In the genomic region with DNA sequence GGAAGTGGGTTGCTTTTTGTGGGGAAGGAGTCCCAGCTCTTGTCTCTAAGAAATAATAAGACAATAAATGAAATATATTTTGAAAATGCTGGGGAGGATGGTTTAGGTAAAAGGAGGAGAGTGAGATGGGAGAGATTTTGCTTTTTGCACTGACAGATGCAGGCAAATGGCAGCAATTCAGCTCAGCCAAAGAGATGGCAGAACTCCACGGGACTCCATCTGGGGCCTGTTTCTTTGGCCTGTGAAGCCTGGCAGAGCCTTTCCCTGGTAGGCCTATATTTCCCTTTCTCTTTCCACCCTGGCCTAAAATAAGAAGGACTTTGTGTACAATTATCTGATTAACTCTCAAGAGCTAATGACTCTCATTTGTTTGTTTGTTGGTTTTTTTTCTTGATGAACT, we compare ENCODE assay signal across 23 cellular contexts.
"Had no signal": no experiment of that assay in that cellular context is flagged by ENCODE, and none has a peak within 500 bp of the region (broad histone marks: within the 10 kb centered on the region; RNA-seq: fewer than 3 reads in every experiment).

No MANE protein-coding gene starts in this region.

- ATAC-seq: activated CD8-positive, alpha-beta memory T cell treated with anti-CD3 and anti-CD28 coated beads, Interleukin-2, amount 10 ng/mL, durations not matched to agents 7 days and 5 days; activated naive CD8-positive, alpha-beta T cell treated with anti-CD3 and anti-CD28 coated beads, Interleukin-2, amount 50 U/mL, for 24 hours; lower lobe of right lung; psoas muscle; right lobe of liver had no signal

- H3K27me3 Mint-ChIP-seq: activated CD4-positive, alpha-beta memory T cell treated with anti-CD3 and anti-CD28 coated beads, Interleukin-2, amount 10 ng/mL, durations not matched to agents 7 days and 5 days; activated CD8-positive, alpha-beta memory T cell treated with anti-CD3 and anti-CD28 coated beads, Interleukin-2, amount 10 ng/mL, durations not matched to agents 7 days and 5 days; activated naive CD8-positive, alpha-beta T cell treated with anti-CD3 and anti-CD28 coated beads, Interleukin-2, amount 50 U/mL, for 24 hours; stimulated activated naive CD8-positive, alpha-beta T cell treated with anti-CD3 and anti-CD28 coated beads, Interleukin-15, Interleukin-2, amounts not matched to agents 100 ng/mL and 50 ng/mL, for 24 hours had no signal

- DNase-seq: activated CD4-positive, alpha-beta memory T cell treated with anti-CD3 and anti-CD28 coated beads, Interleukin-2, amount 10 ng/mL, durations not matched to agents 7 days and 5 days; activated CD4-positive, alpha-beta T cell treated with anti-CD3 and anti-CD28 coated beads for 48 hours; activated CD4-positive, CD25-positive, alpha-beta regulatory T cell; activated CD8-positive, alpha-beta memory T cell treated with anti-CD3 and anti-CD28 coated beads, Interleukin-2, amount 10 ng/mL, durations not matched to agents 7 days and 5 days; activated naive CD4-positive, alpha-beta T cell treated with anti-CD3 and anti-CD28 coated beads for 36 hours; activated naive CD8-positive, alpha-beta T cell treated with anti-CD3 and anti-CD28 coated beads, Interleukin-2, amount 50 U/mL, for 24 hours; aorta; dermis blood vessel endothelial cell; effector memory CD4-positive, alpha-beta T cell; esophagus squamous epithelium; immature natural killer cell; lower lobe of right lung; psoas muscle; right lobe of liver; small intestine; stimulated activated CD4-positive, alpha-beta T cell treated with anti-CD3 and anti-CD28 coated beads, Interleukin-15, amount 100 ng/mL, for 24 hours; stimulated activated CD4-positive, alpha-beta T cell treated with anti-CD3 and anti-CD28 coated beads, Interleukin-2, amount 100 ng/mL, for 48 hours; T-helper 1 cell; T-helper 9 cell; transverse colon; uterus had no signal

- H3K27ac Mint-ChIP-seq: activated CD4-positive, alpha-beta memory T cell treated with anti-CD3 and anti-CD28 coated beads, Interleukin-2, amount 10 ng/mL, durations not matched to agents 7 days and 5 days; activated CD8-positive, alpha-beta memory T cell treated with anti-CD3 and anti-CD28 coated beads, Interleukin-2, amount 10 ng/mL, durations not matched to agents 7 days and 5 days; activated naive CD4-positive, alpha-beta T cell treated with anti-CD3 and anti-CD28 coated beads for 36 hours; activated naive CD8-positive, alpha-beta T cell treated with anti-CD3 and anti-CD28 coated beads, Interleukin-2, amount 50 U/mL, for 24 hours; immature natural killer cell; nephron; stimulated activated naive CD8-positive, alpha-beta T cell treated with anti-CD3 and anti-CD28 coated beads, Interleukin-15, Interleukin-2, amounts not matched to agents 100 ng/mL and 50 ng/mL, for 24 hours had no signal

- H3K36me3 Mint-ChIP-seq: activated CD8-positive, alpha-beta memory T cell treated with anti-CD3 and anti-CD28 coated beads, Interleukin-2, amount 10 ng/mL, durations not matched to agents 7 days and 5 days had no signal

- H3K9me3 Mint-ChIP-seq: nephron had no signal

- H3K4me3 Mint-ChIP-seq: activated CD4-positive, alpha-beta memory T cell treated with anti-CD3 and anti-CD28 coated beads, Interleukin-2, amount 10 ng/mL, durations not matched to agents 7 days and 5 days; activated CD8-positive, alpha-beta memory T cell treated with anti-CD3 and anti-CD28 coated beads, Interleukin-2, amount 10 ng/mL, durations not matched to agents 7 days and 5 days; activated naive CD4-positive, alpha-beta T cell treated with anti-CD3 and anti-CD28 coated beads for 36 hours; activated naive CD8-positive, alpha-beta T cell treated with anti-CD3 and anti-CD28 coated beads, Interleukin-2, amount 50 U/mL, for 24 hours; immature natural killer cell; nephron; stimulated activated naive CD8-positive, alpha-beta T cell treated with anti-CD3 and anti-CD28 coated beads, Interleukin-15, Interleukin-2, amounts not matched to agents 100 ng/mL and 50 ng/mL, for 24 hours had no signal

- H3K4me1 Mint-ChIP-seq: activated CD4-positive, alpha-beta memory T cell treated with anti-CD3 and anti-CD28 coated beads, Interleukin-2, amount 10 ng/mL, durations not matched to agents 7 days and 5 days; activated CD8-positive, alpha-beta memory T cell treated with anti-CD3 and anti-CD28 coated beads, Interleukin-2, amount 10 ng/mL, durations not matched to agents 7 days and 5 days; activated naive CD8-positive, alpha-beta T cell treated with anti-CD3 and anti-CD28 coated beads, Interleukin-2, amount 50 U/mL, for 24 hours; immature natural killer cell; nephron had no signal
